22 cellular contexts compared by ENCODE assay signal in genomic region chr18:79046522-79046921, GRCh38.
"Had no signal": no experiment of that assay in that cellular context is flagged by ENCODE, and none has a peak within 500 bp of the region (broad histone marks: within the 10 kb centered on the region; RNA-seq: fewer than 3 reads in every experiment).

No MANE protein-coding gene starts in this region.

- H3K27me3 ChIP-seq: ascending aorta had no signal

- H3K9me3 ChIP-seq: ascending aorta, breast epithelium, gastroesophageal sphincter, left ventricle myocardium inferior, right atrium auricular region had no signal

- H3K27ac Mint-ChIP-seq: activated naive CD8-positive, alpha-beta T cell treated with anti-CD3 and anti-CD28 coated beads, Interleukin-2, amount 50 U/mL, for 24 hours; dendritic cell treated with granulocyte-macrophage colony-stimulating factor and Interleukin-4, amounts not matched to agents 40 ng/mL and 50 ng/mL, for 4 days; progenitor cell of endocrine pancreas; stimulated activated naive CD8-positive, alpha-beta T cell treated with anti-CD3 and anti-CD28 coated beads, Interleukin-15, Interleukin-2, amounts not matched to agents 100 ng/mL and 50 ng/mL, for 24 hours; T-cell; type B pancreatic cell had no signal

- H3K36me3 Mint-ChIP-seq: naive thymus-derived CD8-positive, alpha-beta T cell; T-cell; type B pancreatic cell had no signal

- H3K4me1 Mint-ChIP-seq: activated naive CD8-positive, alpha-beta T cell treated with anti-CD3 and anti-CD28 coated beads, Interleukin-2, amount 50 U/mL, for 24 hours; naive thymus-derived CD8-positive, alpha-beta T cell; T-cell had no signal

- H3K36me3 ChIP-seq: ascending aorta, breast epithelium, gastroesophageal sphincter, left ventricle myocardium inferior, right atrium auricular region had no signal

- H3K27ac ChIP-seq: ascending aorta, breast epithelium, gastroesophageal sphincter, left ventricle myocardium inferior, right atrium auricular region, skin epidermis had no signal

- H3K27me3 Mint-ChIP-seq: type B pancreatic cell had no signal

- H3K4me3 Mint-ChIP-seq: activated naive CD8-positive, alpha-beta T cell treated with anti-CD3 and anti-CD28 coated beads, Interleukin-2, amount 50 U/mL, for 24 hours; dendritic cell treated with granulocyte-macrophage colony-stimulating factor and Interleukin-4, amounts not matched to agents 40 ng/mL and 50 ng/mL, for 4 days; naive thymus-derived CD8-positive, alpha-beta T cell; stimulated activated naive CD8-positive, alpha-beta T cell treated with anti-CD3 and anti-CD28 coated beads, Interleukin-15, Interleukin-2, amounts not matched to agents 100 ng/mL and 50 ng/mL, for 24 hours; T-cell; type B pancreatic cell had no signal

- DNase-seq: activated CD4-positive, alpha-beta T cell treated with anti-CD3 and anti-CD28 coated beads for 1 hour; activated CD4-positive, alpha-beta T cell treated with anti-CD3 and anti-CD28 coated beads, Interleukin-2, amount 50 U/mL, for 4 hours; activated naive CD4-positive, alpha-beta T cell treated with Interleukin-2 at 50 U/mL for 16 hours; activated naive CD8-positive, alpha-beta T cell treated with anti-CD3 and anti-CD28 coated beads, Interleukin-2, amount 50 U/mL, for 24 hours; activated T-cell treated with anti-CD3 and anti-CD28 coated beads for 4 hours; cerebellar nuclear complex; left ventricle myocardium inferior; naive thymus-derived CD8-positive, alpha-beta T cell; occipital lobe; stimulated activated CD4-positive, alpha-beta T cell treated with anti-CD3 and anti-CD28 coated beads, Interleukin-4, amount 100 ng/mL, for 4 hours; stimulated activated CD8-positive, alpha-beta memory T cell treated with anti-CD3 and anti-CD28 coated beads, Interleukin-4, amount 100 ng/mL, for 48 hours; T-cell; T-helper 9 cell had no signal

- H3K4me3 ChIP-seq: ascending aorta, gastroesophageal sphincter, left ventricle myocardium inferior, right atrium auricular region, skin epidermis had no signal

- H3K9me3 Mint-ChIP-seq: activated naive CD8-positive, alpha-beta T cell treated with anti-CD3 and anti-CD28 coated beads, Interleukin-2, amount 50 U/mL, for 24 hours; dendritic cell treated with granulocyte-macrophage colony-stimulating factor and Interleukin-4, amounts not matched to agents 40 ng/mL and 50 ng/mL, for 4 days; naive thymus-derived CD8-positive, alpha-beta T cell; stimulated activated naive CD8-positive, alpha-beta T cell treated with anti-CD3 and anti-CD28 coated beads, Interleukin-15, Interleukin-2, amounts not matched to agents 100 ng/mL and 50 ng/mL, for 24 hours; T-cell; type B pancreatic cell had no signal

- ATAC-seq: activated naive CD8-positive, alpha-beta T cell treated with anti-CD3 and anti-CD28 coated beads, Interleukin-2, amount 50 U/mL, for 24 hours; gastroesophageal sphincter; naive thymus-derived CD8-positive, alpha-beta T cell; T-cell had no signal

- H3K4me1 ChIP-seq: ascending aorta, breast epithelium, gastroesophageal sphincter, left ventricle myocardium inferior, right atrium auricular region had no signal
